ENCODE assay signal across 21 cellular contexts in genomic region chr9:129365196-129365595, GRCh38.
A peak's percentile ranks its signal among the peaks of the same experiment; 100 is the strongest.
DNase-seq lines count a peak whose midpoint lies in the region; ATAC-seq, FAIRE-seq and TF ChIP-seq lines count a peak whose summit lies in the region.
"Had no signal": no experiment of that assay in that cellular context is flagged by ENCODE, and none has a peak within 500 bp of the region (broad histone marks: within the 10 kb centered on the region; RNA-seq: fewer than 3 reads in every experiment).

No MANE protein-coding gene starts in this region.

- H3K27ac Mint-ChIP-seq in MCF 10A (ENCODE audit: low read depth, unreplicated experiment): peak overlapping the region; percentile 63
- H3K27ac Mint-ChIP-seq in mesothelial cell of epicardium: peak overlapping the region; percentile 7
- H3K27ac Mint-ChIP-seq: CD8-positive, alpha-beta T cell had no signal

- no peaks in the 10 kb centered on the region for H3K36me3 ChIP-seq in breast epithelium
- H3K36me3 ChIP-seq in brain microvascular endothelial cell (replicated peaks): no peaks in the 10 kb centered on the region
- H3K36me3 ChIP-seq: BLaER1 treated with 17β-estradiol and CSF1 and Interleukin-3, amounts not matched to agents 10 nM and 100 nM had no signal

- H3K27me3 Mint-ChIP-seq in MCF 10A (ENCODE audit: insufficient read depth, unreplicated experiment) (no peaks in the 10 kb centered on the region), mesothelial cell of epicardium (ENCODE audit: low read depth) (no peaks in the 10 kb centered on the region)

- intact Hi-C loops in MCF 10A (cut with micrococcal nuclease): no loop called here
- intact Hi-C loops in breast epithelium (cut with DNase I; ENCODE audit: low total_unique reads): no loop called here

- no peaks in the 10 kb centered on the region for H3K9me3 Mint-ChIP-seq in MCF 10A (ENCODE audit: unreplicated experiment)
- peaks cover 6% of the 10 kb centered on the region for H3K9me3 Mint-ChIP-seq in mesothelial cell of epicardium

- no peak for TF ChIP-seq CTCF in MCF 10A (IDR thresholded peaks at IDR 0.05; ENCODE audit: unreplicated experiment)
- no peak for TF ChIP-seq CTCF in breast epithelium (IDR thresholded peaks at IDR 0.05)
- TF ChIP-seq CTCF in mesothelial cell of epicardium (IDR thresholded peaks at IDR 0.05; ENCODE audit: unreplicated experiment): no peak
- no peak for TF ChIP-seq CTCF in brain microvascular endothelial cell (IDR thresholded peaks at IDR 0.05; ENCODE audit: low read depth, low read length, missing control alignments)

- no peak overlapping the region for H3K27ac ChIP-seq in breast epithelium
- no peak overlapping the region for H3K27ac ChIP-seq in brain microvascular endothelial cell
- H3K27ac ChIP-seq: 22Rv1; BLaER1 treated with 17β-estradiol and CSF1 and Interleukin-3, amounts not matched to agents 10 nM and 100 nM had no signal

- DNase-seq in MCF 10A (ENCODE audit: unreplicated experiment) (no peak), breast epithelium (ENCODE audit: low spot score in 2 of 2) (no peak), astrocyte of the hippocampus (ENCODE audit: low read depth, low spot score) (peak; percentile 49), mesothelial cell of epicardium (ENCODE audit: low spot score in 2 of 2, unreplicated experiment in 2 of 2) (no peak), RCC 7860 (ENCODE audit: low spot score) (no peak), brain microvascular endothelial cell (no peak)
- DNase-seq: CD8-positive, alpha-beta T cell; DMS53; H7; NCI-H1105 treated with DMSO at 0.1 percent for 48 hours; NCI-H1694; NCI-H2081 treated with DMSO at 0.1 percent for 48 hours; NCI-H748 treated with DMSO at 0.1 percent for 48 hours; NK-92 treated with Interleukin-12 subunit alpha and Interleukin-12 subunit beta, amount 100 ng/mL, for 24 hours; SHP77; SK-N-SH had no signal

- peaks cover 0 to 4% of the 10 kb centered on the region in 2 donors for H3K9me3 ChIP-seq in breast epithelium
- H3K9me3 ChIP-seq: SK-N-SH had no signal

- BruUV-seq in MCF 10A (replicated peaks; lab: Mats Ljungman, UMichigan): no TSS peak

- ATAC-seq in HG02798 (IDR thresholded peaks at IDR 0.05; ENCODE audit: poor library complexity, unreplicated experiment) (no peak), HG03139 (IDR thresholded peaks at IDR 0.05; ENCODE audit: unreplicated experiment) (no peak)
- ATAC-seq: CD8-positive, alpha-beta T cell had no signal

- no peaks in the 10 kb centered on the region for H3K36me3 Mint-ChIP-seq in MCF 10A (ENCODE audit: insufficient read depth, unreplicated experiment)
- H3K36me3 Mint-ChIP-seq in mesothelial cell of epicardium: no peaks in the 10 kb centered on the region
- H3K36me3 Mint-ChIP-seq: CD8-positive, alpha-beta T cell had no signal

- H3K27me3 ChIP-seq in breast epithelium: no peaks in the 10 kb centered on the region
- H3K27me3 ChIP-seq in brain microvascular endothelial cell (replicated peaks): no peaks in the 10 kb centered on the region

- in situ Hi-C loops in brain microvascular endothelial cell (cut with HindIII; ENCODE audit: low pct_ligation_motif_present, low sequenced_read_pairs): no loop called here

- CTCF ChIA-PET in MCF 10A (lab: Yijun Ruan, JAX): interaction anchor here (0.5 kb wide), 1 partner anchor 85 kb away, joined by 3 read pairs; no protein-coding TSS in a partner anchor

- FAIRE-seq in RCC 7860 (lab: Jason Lieb, UNC): no peak
- FAIRE-seq: HTR-8/SVneo had no signal

- TF ChIP-seq POLR2A in breast epithelium (IDR thresholded peaks at IDR 0.05): no peak

- H3K4me1 Mint-ChIP-seq in MCF 10A (ENCODE audit: insufficient read depth, unreplicated experiment) (no peaks in the 10 kb centered on the region), mesothelial cell of epicardium (peaks cover 23% of the 10 kb centered on the region)

- H3K4me3 ChIP-seq in breast epithelium (no peak overlapping the region), brain microvascular endothelial cell (ENCODE audit: low read depth, low read length) (no peak overlapping the region)
- H3K4me3 ChIP-seq: BLaER1 treated with 17β-estradiol and CSF1 and Interleukin-3, amounts not matched to agents 10 nM and 100 nM had no signal

- no peak overlapping the region for H3K4me3 Mint-ChIP-seq in MCF 10A (ENCODE audit: unreplicated experiment)
- no peak overlapping the region for H3K4me3 Mint-ChIP-seq in mesothelial cell of epicardium
- H3K4me3 Mint-ChIP-seq: CD8-positive, alpha-beta T cell had no signal

- POLR2A ChIA-PET in MCF 10A (lab: Yijun Ruan, JAX): interaction anchor here (0.6 to 0.7 kb wide), 2 partner anchors 15 to 618 kb away, joined by 3 read pairs; no protein-coding TSS in a partner anchor

- peaks cover 0 to 4% of the 10 kb centered on the region in 2 donors for H3K4me1 ChIP-seq in breast epithelium
